9 cellular contexts compared by ENCODE assay signal in genomic region chr15:51536965-51537574, GRCh38.
DNase-seq lines count a peak whose midpoint lies in the region; ATAC-seq and TF ChIP-seq lines count a peak whose summit lies in the region.
"Had no signal": no experiment of that assay in that cellular context is flagged by ENCODE, and none has a peak within 500 bp of the region (broad histone marks: within the 10 kb centered on the region; RNA-seq: fewer than 3 reads in every experiment).

No MANE protein-coding gene starts in this region.

- H3K27me3 ChIP-seq in spleen (replicated peaks in 1 of 7), result no peaks in the 10 kb centered on the region
- H3K27me3 ChIP-seq: SJSA1 had no signal

- H3K4me3 ChIP-seq in fibroblast of pulmonary artery (replicated peaks; ENCODE audit: low read depth, low read length) (no peak overlapping the region), spleen (no peak overlapping the region)
- H3K4me3 ChIP-seq: SJSA1 had no signal

- intact Hi-C loops in spleen (cut with DNase I; ENCODE audit: low total_unique reads), result no loop called here

- peaks cover 0 to 55% (median 0%) of the 10 kb centered on the region in 6 donors for H3K36me3 ChIP-seq in spleen

- ATAC-seq in HG03025 (IDR thresholded peaks at IDR 0.05; ENCODE audit: low FRiP score, unreplicated experiment) (no peak), HG02852 (IDR thresholded peaks at IDR 0.05; ENCODE audit: unreplicated experiment) (no peak)

- no peaks in the 10 kb centered on the region for H3K9me3 ChIP-seq in spleen
- H3K9me3 ChIP-seq: SJSA1 had no signal

- no peak overlapping the region for H3K27ac ChIP-seq in spleen
- H3K27ac ChIP-seq: SJSA1 had no signal

- no peaks in the 10 kb centered on the region for H3K4me1 ChIP-seq in spleen
- H3K4me1 ChIP-seq: SJSA1 had no signal

- WGBS in spleen, 5 donors, result 4 to 23% (median 10%) methylated on average over 1 of the region's 1 CpG

- no peak for TF ChIP-seq POLR2A in spleen (IDR thresholded peaks at IDR 0.05)

- DNase-seq in NCI-H748 (lab: John Stamatoyannopoulos, UW; ENCODE audit: unreplicated experiment), result peak; percentile 16
- no peak for DNase-seq in NCI-H748 treated with DMSO at 0.1 percent for 48 hours (lab: John Stamatoyannopoulos, UW)
- DNase-seq in OCI-M1 (lab: John Stamatoyannopoulos, UW), result peak; percentile 16
- peak; percentile 59 for DNase-seq in fibroblast of pulmonary artery (ENCODE audit: low read depth)
- no peak for DNase-seq in spleen
- DNase-seq in activated effector memory CD4-positive, alpha-beta T cell treated with Interleukin-2 at 50 U/mL for 16 hours, result no peak

- peak; percentile 82 for TF ChIP-seq CTCF in fibroblast of pulmonary artery (IDR thresholded peaks at IDR 0.05; ENCODE audit: low read length, missing control alignments)
- TF ChIP-seq CTCF in spleen (IDR thresholded peaks at IDR 0.05 in 8 of 11, conservative IDR thresholded peaks at IDR 0.05 in 3 of 11), result peak in 7 of 11 experiments; percentile 19 to 58 (median 42)

Comparison
In these comparisons a context has a peak if more than half of its experiments do, and no peak if none do; other contexts are left out.
1. DNase-seq: peak in NCI-H748 (single experiment), OCI-M1 (single experiment) and fibroblast of pulmonary artery (single experiment); none in NCI-H748 treated with DMSO at 0.1 percent for 48 hours (single experiment), spleen (single experiment) and activated effector memory CD4-positive, alpha-beta T cell treated with Interleukin-2 at 50 U/mL for 16 hours (single experiment).